7 cellular contexts compared by ENCODE assay signal in the genomic region with DNA sequence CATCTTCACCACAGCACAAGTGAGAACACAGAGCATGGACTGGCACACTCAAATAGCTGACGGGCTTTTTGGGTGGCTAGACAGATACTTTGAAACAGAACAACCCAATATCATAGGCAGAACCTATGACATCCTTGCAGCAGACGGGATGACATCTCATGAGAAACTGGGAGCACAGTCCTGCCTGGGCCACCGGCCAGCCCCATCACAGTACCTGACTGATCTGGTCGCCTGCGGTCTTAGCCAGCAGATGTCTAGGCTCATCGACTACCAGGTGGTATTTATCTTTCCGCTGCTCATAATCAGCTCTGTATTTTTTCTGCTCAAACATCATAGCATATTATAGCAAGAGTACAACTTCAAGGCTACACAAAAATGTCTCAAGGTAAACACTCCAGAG.
"Had no signal": no experiment of that assay in that cellular context is flagged by ENCODE, and none has a peak within 500 bp of the region (broad histone marks: within the 10 kb centered on the region; RNA-seq: fewer than 3 reads in every experiment).

No MANE protein-coding gene starts in this region.

- ATAC-seq: GM23338, HepG2 had no signal

- H3K27ac ChIP-seq: HL-60, KMS-11 had no signal

- H3K4me3 ChIP-seq: GM23338 had no signal

- DNase-seq: H9, HCEC 1CT, KBM-7 had no signal
